In genomic region chr5:139820606-139821005, GRCh38 we compare ENCODE assay signal across 14 cellular contexts. TPM values are rescaled to one million over a fixed set of nuclear protein-coding genes. Genes with fewer than 3 reads are reported as not detected.
DNase-seq lines count a peak whose midpoint lies in the region; ATAC-seq and TF ChIP-seq lines count a peak whose summit lies in the region.
"Had no signal": no experiment of that assay in that cellular context is flagged by ENCODE, and none has a peak within 500 bp of the region (broad histone marks: within the 10 kb centered on the region; RNA-seq: fewer than 3 reads in every experiment).

No MANE protein-coding gene starts in this region.

- TF ChIP-seq CTCF in heart right ventricle (IDR thresholded peaks at IDR 0.05) (no peak), RWPE2 (IDR thresholded peaks at IDR 0.05; ENCODE audit: poor library complexity, severe bottlenecking) (no peak)

- 85 to 87% methylated on average over 4 of the region's 4 CpGs for WGBS in heart right ventricle, 2 donors

- no peaks in the 10 kb centered on the region for H3K4me1 ChIP-seq in heart right ventricle
- no peaks in the 10 kb centered on the region for H3K4me1 ChIP-seq in RWPE2 (ENCODE audit: insufficient read depth, poor library complexity, severe bottlenecking)
- H3K4me1 ChIP-seq: BE2C, Caco-2 had no signal

- H3K9me3 ChIP-seq in heart right ventricle (peaks cover 0 to 14% (median 0%) of the 10 kb centered on the region in 11 donors), RWPE2 (ENCODE audit: severe bottlenecking) (peaks cover 4% of the 10 kb centered on the region)
- H3K9me3 ChIP-seq: BE2C had no signal

- DNase-seq in left cardiac atrium, result peak; percentile 2
- no peak for DNase-seq in heart right ventricle
- peak; percentile 22 for DNase-seq in RWPE2 (ENCODE audit: low spot score)
- peak; percentile 3 for DNase-seq in posterior vena cava (ENCODE audit: low spot score)
- DNase-seq in NCI-H2227 treated with DMSO at 0.1 percent for 48 hours (lab: John Stamatoyannopoulos, UW), result no peak
- no peak for DNase-seq in stimulated activated CD8-positive, alpha-beta memory T cell treated with anti-CD3 and anti-CD28 coated beads, Interleukin-4, amount 100 ng/mL, for 48 hours
- DNase-seq: ACHN; BE2C; C1 segment of cervical spinal cord; CD4-positive, alpha-beta T cell; HCEC 1CT had no signal

- H3K4me3 ChIP-seq in heart right ventricle (no peak overlapping the region), RWPE2 (ENCODE audit: severe bottlenecking) (no peak overlapping the region)
- H3K4me3 ChIP-seq: GM23338 had no signal

- H3K27ac ChIP-seq in heart right ventricle (no peak overlapping the region), RWPE2 (ENCODE audit: poor library complexity, severe bottlenecking) (no peak overlapping the region)
- H3K27ac ChIP-seq: HL-60 had no signal

- no peaks in the 10 kb centered on the region for H3K36me3 ChIP-seq in heart right ventricle
- no peaks in the 10 kb centered on the region for H3K36me3 ChIP-seq in RWPE2 (ENCODE audit: low read depth)
- H3K36me3 ChIP-seq: BE2C had no signal

- H3K27me3 ChIP-seq in heart right ventricle (peaks cover 0 to 3% (median 0%) of the 10 kb centered on the region in 7 donors), RWPE2 (ENCODE audit: insufficient read depth, poor library complexity, severe bottlenecking) (peaks cover 8% of the 10 kb centered on the region)
- H3K27me3 ChIP-seq: BE2C had no signal

- no peak for ATAC-seq in left cardiac atrium
- no peak for ATAC-seq in heart right ventricle
- no peak for ATAC-seq in RWPE2 (ENCODE audit: low read depth)

- intact Hi-C loops in left cardiac atrium (cut with DNase I) (no loop called here), heart right ventricle (cut with DNase I) (no loop called here), posterior vena cava (cut with DNase I) (no loop called here)

RNA-seq across cellular contexts. Expression of gene PSD2, which starts 25.0 kb away (rescaled TPM):
- total RNA-seq in left cardiac atrium (under 1 TPM; 0.09 to 0.13 TPM), heart right ventricle (under 1 TPM in 2 of 10 donors, not detected in 8; 0.08 to 0.09 TPM), posterior vena cava (under 1 TPM; 0.14 TPM)
- under 1 TPM in 1 of 2 donors, not detected in 1; 0.03 TPM for polyA plus RNA-seq in heart right ventricle

Comparison
In these comparisons a context has a peak if more than half of its experiments do, and no peak if none do; other contexts are left out.
1. DNase-seq: peak in left cardiac atrium (single experiment), RWPE2 (single experiment) and posterior vena cava (single experiment); none in heart right ventricle (0 of 2), NCI-H2227 treated with DMSO at 0.1 percent for 48 hours (single experiment) and stimulated activated CD8-positive, alpha-beta memory T cell treated with anti-CD3 and anti-CD28 coated beads, Interleukin-4, amount 100 ng/mL, for 48 hours (single experiment).